33 cellular contexts compared by ENCODE assay signal in genomic region chr2:73701968-73702665, GRCh38. TPM values are rescaled to one million over a fixed set of nuclear protein-coding genes. Genes with fewer than 3 reads are reported as not detected.
A peak's percentile ranks its signal among the peaks of the same experiment; 100 is the strongest.
DNase-seq lines count a peak whose midpoint lies in the region; ATAC-seq, FAIRE-seq and TF ChIP-seq lines count a peak whose summit lies in the region.
"Had no signal": no experiment of that assay in that cellular context is flagged by ENCODE, and none has a peak within 500 bp of the region (broad histone marks: within the 10 kb centered on the region; RNA-seq: fewer than 3 reads in every experiment).

No MANE protein-coding gene starts in this region.

- H3K4me3 ChIP-seq in endothelial cell of umbilical vein (replicated peaks in 1 of 3; ENCODE audit: insufficient read depth in 1 of 3, low read depth in 1 of 3, low read length in 3 of 3), result no peak overlapping the region
- no peak overlapping the region for H3K4me3 ChIP-seq in mucosa of descending colon
- H3K4me3 ChIP-seq in upper lobe of right lung, result no peak overlapping the region
- no peak overlapping the region for H3K4me3 ChIP-seq in left lung
- H3K4me3 ChIP-seq: breast epithelium, coronary artery, esophagus muscularis mucosa, K562, left ventricle myocardium inferior, MG63 had no signal

- in situ Hi-C loops in KBM-7 (cut with MboI; ENCODE audit: low pct_unique_long_range_greater_than_20kb, low sequenced_read_pairs), result no loop called here

- peak; percentile 31 for ATAC-seq in mucosa of descending colon
- no peak for ATAC-seq in upper lobe of right lung
- no peak for ATAC-seq in left lung
- ATAC-seq: foreskin keratinocyte; natural killer cell treated with Interleukin-12 subunit alpha and Interleukin-12 subunit beta and Interleukin-15 and Interleukin-18, amount 100 ng/mL, for 72 hours; sciatic nerve; stimulated activated effector memory CD8-positive, alpha-beta T cell treated with anti-CD3 and anti-CD28 coated beads, Interleukin-12 subunit alpha, Interleukin-12 subunit beta, amount 100 ng/mL, for 72 hours had no signal

- CTCF ChIA-PET in endothelial cell of umbilical vein (lab: Charles Lee), result interaction anchor here (2.8 kb wide), 1 partner anchor 10 kb away, joined by 10 read pairs; no protein-coding TSS in a partner anchor

- H2AFZ ChIP-seq in endothelial cell of umbilical vein (ENCODE audit: low read depth, low read length), result no peak overlapping the region
- H2AFZ ChIP-seq: parathyroid adenoma had no signal

- H3K27me3 ChIP-seq in endothelial cell of umbilical vein (ENCODE audit: control insufficient read depth in 2 of 2, insufficient read depth in 2 of 2, low read length in 2 of 2), result peaks cover 2 to 30% of the 10 kb centered on the region in 2 experiments
- H3K27me3 ChIP-seq in upper lobe of right lung, result no peaks in the 10 kb centered on the region
- H3K27me3 ChIP-seq in left lung, result no peaks in the 10 kb centered on the region
- H3K27me3 ChIP-seq: breast epithelium, esophagus muscularis mucosa, foreskin keratinocyte, MG63 had no signal

- no peaks in the 10 kb centered on the region for H3K79me2 ChIP-seq in endothelial cell of umbilical vein (ENCODE audit: control insufficient read depth, insufficient read depth, low read length)
- H3K79me2 ChIP-seq: parathyroid adenoma had no signal

- no peaks in the 10 kb centered on the region for H3K9me1 ChIP-seq in endothelial cell of umbilical vein (replicated peaks; ENCODE audit: control insufficient read depth, extremely low read depth, insufficient read depth, low read length)

- intact Hi-C loops in endothelial cell of umbilical vein (cut with micrococcal nuclease), result no loop called here
- intact Hi-C loops in mucosa of descending colon (cut with DNase I, micrococcal nuclease), result no loop called here
- intact Hi-C loops in upper lobe of right lung (cut with DNase I), result no loop called here
- intact Hi-C loops in left lung (cut with DNase I), result no loop called here

- H3K9me3 ChIP-seq in endothelial cell of umbilical vein (replicated peaks; ENCODE audit: control insufficient read depth, insufficient read depth, low read length) (no peaks in the 10 kb centered on the region), mucosa of descending colon (no peaks in the 10 kb centered on the region), upper lobe of right lung (no peaks in the 10 kb centered on the region), left lung (peaks cover 0 to 2% of the 10 kb centered on the region in 2 donors)
- H3K9me3 ChIP-seq: breast epithelium, left ventricle myocardium inferior, MG63 had no signal

- no peaks in the 10 kb centered on the region for H4K20me1 ChIP-seq in endothelial cell of umbilical vein (replicated peaks; ENCODE audit: control insufficient read depth, extremely low read depth, insufficient read depth, low read length)

- no peak for FAIRE-seq in endothelial cell of umbilical vein (lab: Jason Lieb, UNC)
- FAIRE-seq: K562 had no signal

- H3K27ac ChIP-seq in endothelial cell of umbilical vein (ENCODE audit: insufficient read depth, low read depth, low read length), result peak overlapping the region; percentile 3
- peak overlapping the region; percentile 17 for H3K27ac ChIP-seq in upper lobe of right lung
- no peak overlapping the region for H3K27ac ChIP-seq in left lung
- H3K27ac ChIP-seq: breast epithelium, coronary artery, esophagus muscularis mucosa, foreskin keratinocyte, parathyroid adenoma had no signal

- no peak for TF ChIP-seq CTCF in endothelial cell of umbilical vein (IDR thresholded peaks at IDR 0.05; ENCODE audit: extremely low read depth in 1 of 2, insufficient read depth in 1 of 2, low read depth in 1 of 2, low read length in 2 of 2)
- no peak for TF ChIP-seq CTCF in mucosa of descending colon (IDR thresholded peaks at IDR 0.05)
- TF ChIP-seq CTCF in upper lobe of right lung (IDR thresholded peaks at IDR 0.05), result no peak
- TF ChIP-seq CTCF in left lung (IDR thresholded peaks at IDR 0.05), result no peak

- TF ChIP-seq POLR2A in endothelial cell of umbilical vein (IDR thresholded peaks at IDR 0.05; ENCODE audit: low read depth, low read length), result no peak

- POLR2A ChIA-PET in endothelial cell of umbilical vein (lab: Charles Lee), result no interaction called here

- dilution Hi-C loops in endothelial cell of umbilical vein (cut with MboI; ENCODE audit: extremely low pct_ligation_motif_present, low sequenced_read_pairs), result no loop called here

- no peaks in the 10 kb centered on the region for H3K36me3 ChIP-seq in endothelial cell of umbilical vein (ENCODE audit: control insufficient read depth in 2 of 2, extremely low read depth in 1 of 2, insufficient read depth in 2 of 2, low read length in 2 of 2)
- H3K36me3 ChIP-seq in mucosa of descending colon (ENCODE audit: low read depth), result no peaks in the 10 kb centered on the region
- H3K36me3 ChIP-seq in upper lobe of right lung, result no peaks in the 10 kb centered on the region
- H3K36me3 ChIP-seq in left lung, result no peaks in the 10 kb centered on the region
- H3K36me3 ChIP-seq: breast epithelium, esophagus muscularis mucosa, left ventricle myocardium inferior, MG63 had no signal

- no peak overlapping the region for H3K9ac ChIP-seq in endothelial cell of umbilical vein (replicated peaks; ENCODE audit: extremely low read depth, insufficient read depth, low read length)
- H3K9ac ChIP-seq: parathyroid adenoma had no signal

- DNase-seq in HuH-7.5 (ENCODE audit: low spot score) (peak; percentile 32), endothelial cell of umbilical vein (ENCODE audit: low read depth, low spot score) (peak; percentile 66), mucosa of descending colon (no peak), upper lobe of right lung (no peak), NCI-H1417 treated with DMSO at 0.1 percent for 48 hours (lab: John Stamatoyannopoulos, UW) (no peak), left lung (no peak), KBM-7 (no peak)
- DNase-seq: activated CD4-positive, alpha-beta T cell treated with anti-CD3 and anti-CD28 coated beads, Interleukin-2, amount 50 U/mL, for 4 hours; activated naive CD4-positive, alpha-beta T cell treated with anti-CD3 and anti-CD28 coated beads, Interleukin-2, amount 10 ng/mL, durations not matched to agents 7 days and 5 days; amygdala; CD4-positive, CD25-positive, alpha-beta regulatory T cell; EL; foreskin keratinocyte; left ventricle myocardium inferior; MG63; midbrain; NCI-H2081 treated with DMSO at 0.1 percent for 48 hours; NCI-H345; NCI-H748 treated with DMSO at 0.1 percent for 48 hours; RPMI8226; stimulated activated CD4-positive, alpha-beta T cell treated with anti-CD3 and anti-CD28 coated beads, Interleukin-4, amount 100 ng/mL, for 24 hours; substantia nigra; T-helper 1 cell had no signal

- H3K4me1 ChIP-seq in endothelial cell of umbilical vein (ENCODE audit: control insufficient read depth, extremely low read depth, insufficient read depth, low read length), result peaks cover 5% of the 10 kb centered on the region
- H3K4me1 ChIP-seq in mucosa of descending colon (ENCODE audit: low read depth), result peaks cover 32% of the 10 kb centered on the region
- H3K4me1 ChIP-seq in upper lobe of right lung, result peaks cover 23% of the 10 kb centered on the region
- H3K4me1 ChIP-seq in left lung, result peaks cover 0 to 13% of the 10 kb centered on the region in 2 donors
- H3K4me1 ChIP-seq: esophagus muscularis mucosa, foreskin keratinocyte had no signal

- BruUV-seq in endothelial cell of umbilical vein (replicated peaks; lab: Mats Ljungman, UMichigan), result no TSS peak

- H3K4me2 ChIP-seq in endothelial cell of umbilical vein (ENCODE audit: insufficient read depth, low read length), result no peak overlapping the region

TF ChIP-seq in endothelial cell of umbilical vein, 7 proteins besides CTCF, POLR2A, EP300 and RAD21:
- TF ChIP-seq FOS (IDR thresholded peaks at IDR 0.05; ENCODE audit: borderline replicate concordance, insufficient read depth, low read length), result no peak
- TF ChIP-seq MAX (IDR thresholded peaks at IDR 0.05; ENCODE audit: insufficient read depth, insufficient read length), result no peak
- no peak for TF ChIP-seq MYC (IDR thresholded peaks at IDR 0.05; ENCODE audit: low read depth, low read length)
- TF ChIP-seq GATA2 (IDR thresholded peaks at IDR 0.05; ENCODE audit: insufficient read depth, insufficient read length, low read depth, low read length), result no peak
- TF ChIP-seq POLR2AphosphoS5 (IDR thresholded peaks at IDR 0.05; ENCODE audit: insufficient read depth, low read depth, low read length), result no peak
- TF ChIP-seq JUN (IDR thresholded peaks at IDR 0.05; ENCODE audit: borderline replicate concordance, insufficient read depth, insufficient read length, low read depth), result no peak
- TF ChIP-seq EZH2 (IDR thresholded peaks at IDR 0.05; ENCODE audit: borderline replicate concordance, low read depth, low read length, severe bottlenecking), result no peak

RNA-seq across cellular contexts. Expression of gene TPRKB, which starts 35.0 kb away (rescaled TPM):
- 33.4 and 36.1 TPM in 2 replicates for total RNA-seq in endothelial cell of umbilical vein
- 18.6 and 27.1 TPM in 2 replicates for polyA plus RNA-seq in endothelial cell of umbilical vein
- 46.9 and 52.2 TPM in 2 replicates for polyA plus RNA-seq in endothelial cell of umbilical vein (2011; cell fraction: cytosol; rRNA removed)
- polyA plus RNA-seq in endothelial cell of umbilical vein (2011; cell fraction: nucleus; rRNA removed), result 15.2 and 21.0 TPM in 2 replicates
- 51.8 and 101 TPM in 2 replicates for polyA plus RNA-seq in endothelial cell of umbilical vein (2012)
- 5.1 and 5.5 TPM in 2 replicates for polyA minus RNA-seq in endothelial cell of umbilical vein
- 7.1 TPM for polyA minus RNA-seq in endothelial cell of umbilical vein (2011; cell fraction: cytosol; rRNA and poly(A)+ RNA removed)
- 5.0 and 7.3 TPM in 2 replicates for polyA minus RNA-seq in endothelial cell of umbilical vein (2011; cell fraction: nucleus; rRNA and poly(A)+ RNA removed)
- total RNA-seq in mucosa of descending colon, result 10 to 100 TPM; 22.3 to 33.5 (median 23.9) TPM
- total RNA-seq in upper lobe of right lung, result 19.2 TPM
- 10 to 100 TPM; 15.3 to 20.2 TPM for total RNA-seq in left lung

RNA-seq across cellular contexts. Expression of gene NAT8, which starts 59.9 kb away (rescaled TPM):
- not detected in 2 replicates for total RNA-seq in endothelial cell of umbilical vein
- polyA plus RNA-seq in endothelial cell of umbilical vein, result 0.19 and 0.25 TPM in 2 replicates
- polyA plus RNA-seq in endothelial cell of umbilical vein (2011; cell fraction: cytosol; rRNA removed), result 0.14 and 0.34 TPM in 2 replicates
- 0.36 TPM in 1 of 2 replicates, not detected in the other for polyA plus RNA-seq in endothelial cell of umbilical vein (2011; cell fraction: nucleus; rRNA removed)
- polyA plus RNA-seq in endothelial cell of umbilical vein (2012), result not detected in 2 replicates
- polyA minus RNA-seq in endothelial cell of umbilical vein, result not detected in 2 replicates
- not detected for polyA minus RNA-seq in endothelial cell of umbilical vein (2011; cell fraction: cytosol; rRNA and poly(A)+ RNA removed)
- not detected in 2 replicates for polyA minus RNA-seq in endothelial cell of umbilical vein (2011; cell fraction: nucleus; rRNA and poly(A)+ RNA removed)
- total RNA-seq in mucosa of descending colon, result under 1 TPM in 1 of 3 donors, not detected in 2; 0.52 TPM
- total RNA-seq in upper lobe of right lung, result not detected
- total RNA-seq in left lung, result not detected
- total RNA-seq: breast epithelium; CD4-positive, CD25-positive, alpha-beta regulatory T cell; esophagus muscularis mucosa; foreskin keratinocyte; H4; K562; left ventricle myocardium inferior; natural killer cell treated with Interleukin-12 subunit alpha and Interleukin-12 subunit beta and Interleukin-15 and Interleukin-18, amount 100 ng/mL, for 72 hours; sciatic nerve; ureter had no signal
- polyA plus RNA-seq: CD4-positive, CD25-positive, alpha-beta regulatory T cell; foreskin keratinocyte; K562 had no signal

Comparison
In these comparisons a context has a peak if more than half of its experiments do, and no peak if none do; other contexts are left out.
1. DNase-seq: peak in HuH-7.5 (single experiment) and endothelial cell of umbilical vein (single experiment); none in mucosa of descending colon (0 of 3), upper lobe of right lung (single experiment), NCI-H1417 treated with DMSO at 0.1 percent for 48 hours (single experiment), left lung (0 of 2) and KBM-7 (single experiment).
2. H3K27ac ChIP-seq: peak in endothelial cell of umbilical vein (single experiment) and upper lobe of right lung (single experiment); none in left lung (0 of 2).